ENCODE assay signal across 2 cellular contexts in genomic region chr1:33093004-33093403, GRCh38.
TF ChIP-seq lines count a peak whose summit lies in the region.

No MANE protein-coding gene starts in this region.

TF ChIP-seq in SK-N-SH treated with all-trans-retinoic acid at 6 μM for 48 hours, 23 proteins besides CTCF, POLR2A, EP300 and RAD21 (continued from another document):
- TF ChIP-seq BACH2 (CRISPR knock-in tag; IDR thresholded peaks at IDR 0.05; ENCODE audit: borderline replicate concordance) (no peak), TSHZ2 (CRISPR knock-in tag; IDR thresholded peaks at IDR 0.05) (no peak), PATZ1 (CRISPR knock-in tag; IDR thresholded peaks at IDR 0.05; ENCODE audit: borderline replicate concordance) (no peak), CREB5 (CRISPR knock-in tag; IDR thresholded peaks at IDR 0.05; ENCODE audit: low read depth) (no peak), ARNTL (CRISPR knock-in tag; IDR thresholded peaks at IDR 0.05; ENCODE audit: borderline replicate concordance, low read depth) (no peak), ESRRG (CRISPR knock-in tag; IDR thresholded peaks at IDR 0.05) (no peak), PPARA (CRISPR knock-in tag; IDR thresholded peaks at IDR 0.05; ENCODE audit: borderline replicate concordance) (no peak), ZNF70 (CRISPR knock-in tag; IDR thresholded peaks at IDR 0.05) (no peak), ISL1 (CRISPR knock-in tag; IDR thresholded peaks at IDR 0.05) (no peak)

TF ChIP-seq in SK-N-SH, 30 proteins besides CTCF, POLR2A, EP300 and RAD21 (continued from another document):
- TF ChIP-seq IRF3 (IDR thresholded peaks at IDR 0.05; ENCODE audit: low read depth, low read length) (no peak), GABPA (IDR thresholded peaks at IDR 0.05; ENCODE audit: low read depth) (no peak), FOXJ3 (CRISPR knock-in tag; IDR thresholded peaks at IDR 0.05) (no peak), YY1 (IDR thresholded peaks at IDR 0.05; ENCODE audit: low read depth) (no peak)
TF ChIP-seq in SK-N-SH: peak in this region for 0.
